ENCODE assay signal across 8 cellular contexts in genomic region chr11:18540207-18541009, GRCh38. TPM values are rescaled to one million over a fixed set of nuclear protein-coding genes. Genes with fewer than 3 reads are reported as not detected.
DNase-seq lines count a peak whose midpoint lies in the region; ATAC-seq, FAIRE-seq and TF ChIP-seq lines count a peak whose summit lies in the region.

No MANE protein-coding gene starts in this region.

- POLR2A ChIA-PET in Caco-2 (lab: Charles Lee), result interaction anchor here (0.6 to 1.2 kb wide), 3 partner anchors 14 to 93 kb away, joined by 4 to 6 read pairs (median 4); partner anchors contain the start of genes SPTY2D1, TSG101 and UEVLD

- intact Hi-C loops in Caco-2 (cut with micrococcal nuclease; ENCODE audit: unreplicated experiment), result loop anchor here (1.0 kb wide), 3 partner anchors 111 to 224 kb away; no protein-coding TSS in a partner anchor
- intact Hi-C loops in uterus (cut with DNase I; ENCODE audit: low total_unique reads), result no loop called here

- H3K9me3 Mint-ChIP-seq in Caco-2 (ENCODE audit: unreplicated experiment) (no peaks in the 10 kb centered on the region), GM23338 (no peaks in the 10 kb centered on the region; the same call in 2 of the 3 replicates)

- H3K9me2 ChIP-seq in GM23338 (ENCODE audit: insufficient read depth), result no peaks in the 10 kb centered on the region

- H3K4me3 ChIP-seq in Caco-2 (ENCODE audit: low read depth, low read length) (no peak overlapping the region), GM23338 (no peak overlapping the region), fibroblast of mammary gland (ENCODE audit: control insufficient read depth, low read depth, low read length) (no peak overlapping the region), uterus (no peak overlapping the region)

- no peaks in the 10 kb centered on the region for H3K36me3 ChIP-seq in Caco-2 (ENCODE audit: control insufficient read depth, insufficient read depth, low read length)
- H3K36me3 ChIP-seq in GM23338 (ENCODE audit: insufficient read depth), result no peaks in the 10 kb centered on the region
- no peaks in the 10 kb centered on the region for H3K36me3 ChIP-seq in uterus

- no peaks in the 10 kb centered on the region for H3K9me3 ChIP-seq in Caco-2
- H3K9me3 ChIP-seq in uterus, result no peaks in the 10 kb centered on the region

- H3K4me1 Mint-ChIP-seq in Caco-2 (ENCODE audit: low read depth, unreplicated experiment) (no peaks in the 10 kb centered on the region), GM23338 (no peaks in the 10 kb centered on the region)

- H3K36me3 Mint-ChIP-seq in Caco-2 (ENCODE audit: insufficient read depth, unreplicated experiment) (peaks cover 4% of the 10 kb centered on the region), GM23338 (ENCODE audit: low read depth) (no peaks in the 10 kb centered on the region)

- no peak for FAIRE-seq in RCC 7860 (lab: Jason Lieb, UNC)

- TF ChIP-seq POLR2A in uterus (IDR thresholded peaks at IDR 0.05), result no peak

- ATAC-seq in GM23338, result no peak; the same call in 2 of the 3 replicates

- H3K4me2 ChIP-seq in GM23338, result no peak overlapping the region

- peak; percentile 58 to 65 for TF ChIP-seq CTCF in Caco-2 (IDR thresholded peaks at IDR 0.05; ENCODE audit: insufficient read depth in 1 of 2, low read depth in 1 of 2, low read length in 1 of 2, severe bottlenecking in 1 of 2, unreplicated experiment in 1 of 2)
- TF ChIP-seq CTCF in GM23338 (conservative IDR thresholded peaks at IDR 0.05; ENCODE audit: low read depth in 2 of 2), result peak; percentile 55 to 63
- peak; percentile 41 for TF ChIP-seq CTCF in fibroblast of mammary gland (conservative IDR thresholded peaks at IDR 0.05; ENCODE audit: control insufficient read depth, insufficient read depth, low read depth, low read length)
- peak in 3 of 4 experiments; percentile 12 to 20 (median 17) for TF ChIP-seq CTCF in uterus (IDR thresholded peaks at IDR 0.05)

- no peak overlapping the region for H3K4me3 Mint-ChIP-seq in Caco-2 (ENCODE audit: unreplicated experiment)
- H3K4me3 Mint-ChIP-seq in GM23338, result no peak overlapping the region

- H3K27me3 ChIP-seq in Caco-2 (replicated peaks; ENCODE audit: control insufficient read depth, insufficient read depth, low read length) (no peaks in the 10 kb centered on the region), GM23338 (ENCODE audit: insufficient read depth) (no peaks in the 10 kb centered on the region), uterus (no peaks in the 10 kb centered on the region)

- CTCF ChIA-PET in Caco-2 (lab: Charles Lee), result interaction anchor here (0.5 to 1.6 kb wide), 19 partner anchors 14 to 425 kb away, joined by 3 to 13 read pairs (median 5); partner anchors contain the start of genes TMEM86A and TSG101

- peak in 1 of 2 experiments; percentile 37 for DNase-seq in Caco-2
- peak; percentile 48 for DNase-seq in GM23338 (ENCODE audit: low spot score)
- DNase-seq in RCC 7860 (ENCODE audit: low spot score), result peak; percentile 35
- peak; percentile 35 for DNase-seq in fibroblast of mammary gland (ENCODE audit: low read depth)
- DNase-seq in uterus, result no peak
- no peak for DNase-seq in mesenteric fat pad (ENCODE audit: low spot score)
- no peak for DNase-seq in SHP77 (lab: John Stamatoyannopoulos, UW)
- no peak for DNase-seq in NCI-H128 (lab: John Stamatoyannopoulos, UW; ENCODE audit: unreplicated experiment)

- no TSS peak for BruUV-seq in Caco-2 (replicated peaks; lab: Mats Ljungman, UMichigan)

- no peak overlapping the region for H3K27ac Mint-ChIP-seq in Caco-2 (ENCODE audit: unreplicated experiment)
- no peak overlapping the region for H3K27ac Mint-ChIP-seq in GM23338

- no peaks in the 10 kb centered on the region for H4K20me1 ChIP-seq in GM23338 (replicated peaks; ENCODE audit: insufficient read depth)

- H3K27ac ChIP-seq in GM23338 (ENCODE audit: low read depth), result no peak overlapping the region
- H3K27ac ChIP-seq in uterus, result no peak overlapping the region

- H3F3A ChIP-seq in GM23338 (replicated peaks; ENCODE audit: low read depth), result no peaks in the 10 kb centered on the region

- H3K27me3 Mint-ChIP-seq in Caco-2 (ENCODE audit: insufficient read depth, unreplicated experiment) (no peaks in the 10 kb centered on the region), GM23338 (ENCODE audit: insufficient read depth, low read depth, poor library complexity) (no peaks in the 10 kb centered on the region)

- no peaks in the 10 kb centered on the region for H3K79me2 ChIP-seq in GM23338 (replicated peaks; ENCODE audit: insufficient read depth)

- no peak overlapping the region for H2AFZ ChIP-seq in GM23338

- H3K4me1 ChIP-seq in Caco-2, result 0 out of 2 replicates have a peak, but pooled peaks cover 6% of the 10 kb centered on the region
- no peaks in the 10 kb centered on the region for H3K4me1 ChIP-seq in GM23338 (ENCODE audit: insufficient read depth)
- H3K4me1 ChIP-seq in uterus, result no peaks in the 10 kb centered on the region

TF ChIP-seq in GM23338, 12 proteins besides CTCF, POLR2A, EP300 and RAD21:
- no peak for TF ChIP-seq POLR2AphosphoS5 (IDR thresholded peaks at IDR 0.05; ENCODE audit: low read depth)
- no peak for TF ChIP-seq EZH2 (IDR thresholded peaks at IDR 0.05; ENCODE audit: low read depth, unreplicated experiment)
- TF ChIP-seq ZNF331 (CRISPR knock-in tag; IDR thresholded peaks at IDR 0.05; ENCODE audit: low read depth), result no peak
- TF ChIP-seq EZH2phosphoT487 (IDR thresholded peaks at IDR 0.05; ENCODE audit: unreplicated experiment), result no peak
- TF ChIP-seq CREB1 (CRISPR knock-in tag; IDR thresholded peaks at IDR 0.05; ENCODE audit: low read depth), result no peak
- no peak for TF ChIP-seq ETS1 (IDR thresholded peaks at IDR 0.05)
- TF ChIP-seq JUNB (IDR thresholded peaks at IDR 0.05; ENCODE audit: unreplicated experiment), result no peak

RNA-seq across cellular contexts. Expression of gene TSG101, which starts 13.7 kb away (rescaled TPM):
- total RNA-seq in Caco-2 (2022) (64.6 and 86.6 TPM in 2 replicates), uterus (10 to 100 TPM; 37.2 to 97.7 (median 82.0) TPM), mesenteric fat pad (46.9 TPM)
- total RNA-seq in GM23338 (2014; rRNA removed; shearing (Covaris generic)), result 74.9 and 102 TPM in 2 replicates
- 53.7 and 59.4 TPM in 2 replicates for polyA plus RNA-seq in GM23338 (2016; fragmentation: Nextera tagmentation; extraction: Ambion mirVana)

RNA-seq across cellular contexts. Expression of gene UEVLD, which starts 48.1 kb away (rescaled TPM):
- total RNA-seq in Caco-2 (2022) (15.9 and 19.2 TPM in 2 replicates), uterus (10 to 100 TPM; 11.8 to 37.3 (median 28.0) TPM), mesenteric fat pad (29.0 TPM)
- total RNA-seq in GM23338 (2014; rRNA removed; shearing (Covaris generic)), result 11.8 and 12.7 TPM in 2 replicates
- 6.0 and 10.2 TPM in 2 replicates for polyA plus RNA-seq in GM23338 (2016; fragmentation: Nextera tagmentation; extraction: Ambion mirVana)

RNA-seq across cellular contexts. Expression of gene MISFA, which starts 59.2 kb away (rescaled TPM):
- total RNA-seq in Caco-2 (2022) (5.2 and 8.8 TPM in 2 replicates), uterus (1 to 10 TPM in 1 of 4 donors, not detected in 3; 5.6 TPM), mesenteric fat pad (3.7 TPM)
- total RNA-seq in GM23338 (2014; rRNA removed; shearing (Covaris generic)), result 1.7 TPM in 1 of 2 replicates, not detected in the other
- polyA plus RNA-seq in GM23338 (2016; fragmentation: Nextera tagmentation; extraction: Ambion mirVana), result 5.1 and 7.9 TPM in 2 replicates

Comparison
In these comparisons a context has a peak if more than half of its experiments do, and no peak if none do; other contexts are left out.
1. DNase-seq: peak in GM23338 (single experiment), RCC 7860 (single experiment) and fibroblast of mammary gland (single experiment); none in uterus (0 of 2), mesenteric fat pad (single experiment), SHP77 (0 of 2) and NCI-H128 (single experiment).
2. Peak in every context shown above with its lines, with median percentiles within 50 percentile points of each other: CTCF ChIP-seq.